30 cellular contexts compared by ENCODE assay signal in genomic region chr10:89228962-89229361, GRCh38. TPM values are rescaled to one million over a fixed set of nuclear protein-coding genes. Genes with fewer than 3 reads are reported as not detected.
"Had no signal": no experiment of that assay in that cellular context is flagged by ENCODE, and none has a peak within 500 bp of the region (broad histone marks: within the 10 kb centered on the region; RNA-seq: fewer than 3 reads in every experiment).

No MANE protein-coding gene starts in this region.

- FAIRE-seq: astrocyte, bronchial epithelial cell had no signal

- DNase-seq: activated CD4-positive, alpha-beta T cell treated with anti-CD3 and anti-CD28 coated beads for 4 hours; activated CD4-positive, alpha-beta T cell treated with anti-CD3 and anti-CD28 coated beads, Interleukin-2, amount 10 ng/mL, durations not matched to agents 7 days and 5 days; activated CD4-positive, alpha-beta T cell treated with anti-CD3 and anti-CD28 coated beads, Interleukin-2, amount 50 U/mL, for 4 hours; activated CD4-positive, CD25-positive, alpha-beta regulatory T cell; activated CD4-positive, CD25-positive, alpha-beta regulatory T cell treated with anti-CD3 and anti-CD28 coated beads, Interleukin-2, amount 50 U/mL, for 72 hours; activated CD8-positive, alpha-beta memory T cell treated with anti-CD3 and anti-CD28 coated beads for 24 hours; activated CD8-positive, alpha-beta T cell treated with anti-CD3 and anti-CD28 coated beads for 36 hours; activated effector memory CD4-positive, alpha-beta T cell treated with anti-CD3 and anti-CD28 coated beads, Interleukin-2, amount 50 U/mL, for 16 hours; activated naive CD4-positive, alpha-beta T cell treated with anti-CD3 and anti-CD28 coated beads, Interleukin-2, amount 10 ng/mL, durations not matched to agents 7 days and 5 days; activated T-cell treated with anti-CD3 and anti-CD28 coated beads, Interleukin-2, amount 50 U/mL, for 4 hours; amniotic stem cell; anterior cingulate cortex; brain microvascular endothelial cell; dermis blood vessel endothelial cell; effector CD8-positive, alpha-beta T cell; erythroblast; foreskin keratinocyte; gastrocnemius medialis; heart right ventricle; T-helper 2 cell had no signal

- ATAC-seq: activated CD8-positive, alpha-beta T cell treated with anti-CD3 and anti-CD28 coated beads for 36 hours; activated T-cell treated with anti-CD3 and anti-CD28 coated beads, Interleukin-2, amount 50 U/mL, for 4 hours; foreskin keratinocyte; gastrocnemius medialis; heart right ventricle had no signal

- H3K4me3 Mint-ChIP-seq: activated CD4-positive, alpha-beta T cell treated with anti-CD3 and anti-CD28 coated beads, Interleukin-2, amount 10 ng/mL, durations not matched to agents 7 days and 5 days; activated CD8-positive, alpha-beta T cell treated with anti-CD3 and anti-CD28 coated beads for 36 hours; activated naive CD4-positive, alpha-beta T cell treated with anti-CD3 and anti-CD28 coated beads, Interleukin-2, amount 10 ng/mL, durations not matched to agents 7 days and 5 days; activated naive CD8-positive, alpha-beta T cell; activated T-cell treated with anti-CD3 and anti-CD28 coated beads, Interleukin-2, amount 50 U/mL, for 4 hours; central memory CD8-positive, alpha-beta T cell had no signal

- H3K27ac ChIP-seq: brain microvascular endothelial cell, coronary artery, esophagus muscularis mucosa, foreskin keratinocyte, gastrocnemius medialis, heart right ventricle, hepatocyte had no signal

- H3K27me3 ChIP-seq: brain microvascular endothelial cell, esophagus muscularis mucosa, foreskin keratinocyte, gastrocnemius medialis, heart right ventricle, hepatocyte had no signal

- H3K4me1 Mint-ChIP-seq: activated naive CD4-positive, alpha-beta T cell treated with anti-CD3 and anti-CD28 coated beads, Interleukin-2, amount 10 ng/mL, durations not matched to agents 7 days and 5 days had no signal

- H3K9me3 Mint-ChIP-seq: activated CD4-positive, alpha-beta T cell treated with anti-CD3 and anti-CD28 coated beads, Interleukin-2, amount 10 ng/mL, durations not matched to agents 7 days and 5 days; activated CD8-positive, alpha-beta T cell treated with anti-CD3 and anti-CD28 coated beads for 36 hours; activated naive CD4-positive, alpha-beta T cell treated with anti-CD3 and anti-CD28 coated beads, Interleukin-2, amount 10 ng/mL, durations not matched to agents 7 days and 5 days; activated T-cell treated with anti-CD3 and anti-CD28 coated beads, Interleukin-2, amount 50 U/mL, for 4 hours; activated T-helper 2 cell treated with anti-CD3 and anti-CD28 coated beads, Interferon-gamma antibody, Interleukin-2, Interleukin-4, amounts not matched to agents 10 μg/mL and 5 μg/mL and 100 μg/mL, durations not matched to agents 14 hours and 24 hours and 36 hours; central memory CD8-positive, alpha-beta T cell had no signal

- H3K27ac Mint-ChIP-seq: activated CD4-positive, alpha-beta T cell treated with anti-CD3 and anti-CD28 coated beads, Interleukin-2, amount 10 ng/mL, durations not matched to agents 7 days and 5 days; activated CD8-positive, alpha-beta T cell treated with anti-CD3 and anti-CD28 coated beads for 36 hours; activated naive CD4-positive, alpha-beta T cell treated with anti-CD3 and anti-CD28 coated beads, Interleukin-2, amount 10 ng/mL, durations not matched to agents 7 days and 5 days; activated naive CD8-positive, alpha-beta T cell; activated T-helper 2 cell treated with anti-CD3 and anti-CD28 coated beads, Interferon-gamma antibody, Interleukin-2, Interleukin-4, amounts not matched to agents 10 μg/mL and 5 μg/mL and 100 μg/mL, durations not matched to agents 14 hours and 24 hours and 36 hours had no signal

- H3K4me3 ChIP-seq: coronary artery, esophagus muscularis mucosa, gastrocnemius medialis, heart right ventricle, hepatocyte had no signal

RNA-seq across cellular contexts. Expression of gene CH25H, which starts 21.8 kb away (rescaled TPM):
- total RNA-seq: activated CD4-positive, alpha-beta T cell treated with anti-CD3 and anti-CD28 coated beads, Interleukin-2, amount 10 ng/mL, durations not matched to agents 7 days and 5 days; activated CD8-positive, alpha-beta T cell treated with anti-CD3 and anti-CD28 coated beads for 36 hours; activated T-helper 2 cell treated with anti-CD3 and anti-CD28 coated beads, Interferon-gamma antibody, Interleukin-2, Interleukin-4, amounts not matched to agents 10 μg/mL and 5 μg/mL and 100 μg/mL, durations not matched to agents 14 hours and 24 hours and 36 hours; bronchial epithelial cell; foreskin keratinocyte; glomerular endothelial cell; T-helper 1 cell treated with Interleukin-12 subunit alpha and Interleukin-12 subunit beta and Interleukin-4 antibody, amounts not matched to agents 30 ng/mL and 1 ng/mL, for 36 hours had no signal
